ENCODE assay signal across 8 cellular contexts in the genomic region with DNA sequence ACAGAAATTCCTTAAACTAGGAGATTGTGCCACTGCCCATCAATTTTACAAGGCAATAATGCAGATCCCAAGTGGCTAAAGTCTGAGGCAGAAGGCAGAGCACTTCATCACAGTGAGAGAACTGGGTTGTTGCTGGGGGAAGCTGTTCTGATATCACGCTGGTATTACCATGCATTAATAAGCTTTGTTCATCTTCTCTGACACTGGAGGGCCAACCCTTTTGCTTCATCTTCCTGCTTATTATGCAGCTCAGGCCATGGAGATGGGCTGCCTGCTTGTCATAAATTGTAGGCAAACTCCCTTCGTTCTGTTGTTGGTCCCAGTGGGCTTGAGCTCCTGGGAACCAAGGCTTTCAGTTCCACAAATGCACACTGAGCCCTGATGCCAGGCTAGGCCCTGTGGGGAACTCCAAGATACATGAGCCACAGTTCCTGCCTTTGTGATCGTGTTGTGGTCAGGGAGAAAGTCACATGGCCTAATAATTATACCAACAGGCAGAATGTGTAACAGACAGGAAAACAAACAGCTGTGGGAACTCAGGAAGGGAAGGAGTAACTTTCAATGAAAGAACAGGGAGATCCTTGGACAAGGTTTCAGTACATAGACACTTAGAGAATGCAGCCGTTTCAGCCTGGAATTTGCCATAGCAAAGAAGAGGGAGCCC. TPM values are rescaled to one million over a fixed set of nuclear protein-coding genes. Genes with fewer than 3 reads are reported as not detected.
DNase-seq lines count a peak whose midpoint lies in the region; ATAC-seq and TF ChIP-seq lines count a peak whose summit lies in the region.
"Had no signal": no experiment of that assay in that cellular context is flagged by ENCODE, and none has a peak within 500 bp of the region (broad histone marks: within the 10 kb centered on the region; RNA-seq: fewer than 3 reads in every experiment).

No MANE protein-coding gene starts in this region.

- H3K27ac ChIP-seq in RWPE1, result peak overlapping the region; percentile 35; the same call in 1 of the 2 replicates

- H3K36me3 Mint-ChIP-seq in activated T-helper 17 cell treated with anti-CD3 and anti-CD28 coated beads, Interleukin-2, amount 50 U/mL, for 72 hours (ENCODE audit: low read depth), result no peaks in the 10 kb centered on the region

- H3K27ac Mint-ChIP-seq in activated T-helper 17 cell treated with anti-CD3 and anti-CD28 coated beads, Interleukin-2, amount 50 U/mL, for 72 hours, result no peak overlapping the region

- H3K4me3 ChIP-seq in fibroblast of villous mesenchyme (ENCODE audit: low read depth, low read length), result no peak overlapping the region

- peaks cover 16% of the 10 kb centered on the region for H3K27me3 Mint-ChIP-seq in activated T-helper 17 cell treated with anti-CD3 and anti-CD28 coated beads, Interleukin-2, amount 50 U/mL, for 72 hours

- DNase-seq in H4 (ENCODE audit: low spot score) (peak; percentile 92), RWPE1 (ENCODE audit: low spot score) (peak; percentile 41), fibroblast of villous mesenchyme (ENCODE audit: low read depth) (peak; percentile 60), smooth muscle cell of the brain vasculature (ENCODE audit: low read depth, low spot score) (peak; percentile 71)
- DNase-seq in activated CD8-positive, alpha-beta memory T cell treated with anti-CD3 and anti-CD28 coated beads, Interleukin-2, amount 50 U/mL, for 4 hours, result no peak
- DNase-seq: NCI-H2081 had no signal

- ATAC-seq in activated T-helper 17 cell treated with anti-CD3 and anti-CD28 coated beads, Interleukin-2, amount 50 U/mL, for 72 hours (replicated peaks), result no peak
- no peak for ATAC-seq in GM21786 (IDR thresholded peaks at IDR 0.05; ENCODE audit: unreplicated experiment)

- POLR2A ChIA-PET in RWPE1 (lab: Yijun Ruan, JAX; ENCODE audit: low non-redundant PET), result no interaction called here

- TF ChIP-seq CTCF in RWPE1 (conservative IDR thresholded peaks at IDR 0.05; ENCODE audit: low read depth) (no peak), fibroblast of villous mesenchyme (IDR thresholded peaks at IDR 0.05; ENCODE audit: insufficient read depth, low read depth, low read length) (no peak)

- CTCF ChIA-PET in RWPE1 (lab: Yijun Ruan, JAX), result no interaction called here

- peaks cover 8% of the 10 kb centered on the region for H3K9me3 Mint-ChIP-seq in activated T-helper 17 cell treated with anti-CD3 and anti-CD28 coated beads, Interleukin-2, amount 50 U/mL, for 72 hours

- no peak overlapping the region for H3K4me3 Mint-ChIP-seq in activated T-helper 17 cell treated with anti-CD3 and anti-CD28 coated beads, Interleukin-2, amount 50 U/mL, for 72 hours

- H3K4me1 Mint-ChIP-seq in activated T-helper 17 cell treated with anti-CD3 and anti-CD28 coated beads, Interleukin-2, amount 50 U/mL, for 72 hours, result no peaks in the 10 kb centered on the region

RNA-seq across cellular contexts. Expression of a gene that starts 49.1 kb away (rescaled TPM):
- total RNA-seq in H4 (2014; rRNA removed; shearing (Covaris generic)), result 2.4 and 2.7 TPM in 2 replicates
- 0.86 and 1.6 TPM in 2 replicates for total RNA-seq in fibroblast of villous mesenchyme
- 10 to 100 TPM; 12.9 to 13.4 TPM for total RNA-seq in activated T-helper 17 cell treated with anti-CD3 and anti-CD28 coated beads, Interleukin-2, amount 50 U/mL, for 72 hours
